ENCODE assay signal across 8 cellular contexts in genomic region chr6:39377530-39377929, GRCh38. TPM values are rescaled to one million over a fixed set of nuclear protein-coding genes. Genes with fewer than 3 reads are reported as not detected.
DNase-seq lines count a peak whose midpoint lies in the region; ATAC-seq and TF ChIP-seq lines count a peak whose summit lies in the region.

No MANE protein-coding gene starts in this region.

- intact Hi-C loops in activated T-helper 1 cell treated with anti-CD3 and anti-CD28 coated beads, Interleukin-12 subunit alpha, Interleukin-12 subunit beta, Interleukin-2, Interleukin-4 antibody, amounts not matched to agents 30 ng/mL and 10 ng/mL and 1 ng/mL, durations not matched to agents 14 hours and 24 hours and 36 hours (cut with micrococcal nuclease) = no loop called here

- peaks cover 4% of the 10 kb centered on the region for H3K27me3 Mint-ChIP-seq in activated T-helper 1 cell treated with anti-CD3 and anti-CD28 coated beads, Interleukin-12 subunit alpha, Interleukin-12 subunit beta, Interleukin-2, Interleukin-4 antibody, amounts not matched to agents 30 ng/mL and 10 ng/mL and 1 ng/mL, durations not matched to agents 14 hours and 24 hours and 36 hours (ENCODE audit: insufficient read depth)

- no peaks in the 10 kb centered on the region for H3K36me3 Mint-ChIP-seq in activated T-helper 1 cell treated with anti-CD3 and anti-CD28 coated beads, Interleukin-12 subunit alpha, Interleukin-12 subunit beta, Interleukin-2, Interleukin-4 antibody, amounts not matched to agents 30 ng/mL and 10 ng/mL and 1 ng/mL, durations not matched to agents 14 hours and 24 hours and 36 hours (ENCODE audit: low read depth)

- H3K4me3 ChIP-seq in epithelial cell of proximal tubule (ENCODE audit: low read depth, low read length) = no peak overlapping the region

- H3K27ac Mint-ChIP-seq in activated T-helper 1 cell treated with anti-CD3 and anti-CD28 coated beads, Interleukin-12 subunit alpha, Interleukin-12 subunit beta, Interleukin-2, Interleukin-4 antibody, amounts not matched to agents 30 ng/mL and 10 ng/mL and 1 ng/mL, durations not matched to agents 14 hours and 24 hours and 36 hours = no peak overlapping the region

- no peak for ATAC-seq in GM21367 (IDR thresholded peaks at IDR 0.05; ENCODE audit: unreplicated experiment)
- no peak for ATAC-seq in GM18511 (IDR thresholded peaks at IDR 0.05; ENCODE audit: unreplicated experiment)

- DNase-seq in EH (ENCODE audit: low read depth) (peak; percentile 84), HPDE6-E6E7 (ENCODE audit: extremely low spot score) (peak; percentile 49), RPMI7951 (ENCODE audit: low read depth) (peak; percentile 83), epithelial cell of proximal tubule (ENCODE audit: low read depth) (peak; percentile 22), mucosa of gallbladder (ENCODE audit: low spot score) (peak; percentile 59)
- no peak for DNase-seq in activated T-helper 1 cell treated with anti-CD3 and anti-CD28 coated beads, Interleukin-12 subunit alpha, Interleukin-12 subunit beta, Interleukin-2, Interleukin-4 antibody, amounts not matched to agents 30 ng/mL and 10 ng/mL and 1 ng/mL, durations not matched to agents 14 hours and 24 hours and 36 hours (ENCODE audit: low spot score)

- H3K4me3 Mint-ChIP-seq in activated T-helper 1 cell treated with anti-CD3 and anti-CD28 coated beads, Interleukin-12 subunit alpha, Interleukin-12 subunit beta, Interleukin-2, Interleukin-4 antibody, amounts not matched to agents 30 ng/mL and 10 ng/mL and 1 ng/mL, durations not matched to agents 14 hours and 24 hours and 36 hours = no peak overlapping the region

- peak; percentile 93 for TF ChIP-seq CTCF in epithelial cell of proximal tubule (conservative IDR thresholded peaks at IDR 0.05; ENCODE audit: low read depth, low read length)

- no peaks in the 10 kb centered on the region for H3K9me3 Mint-ChIP-seq in activated T-helper 1 cell treated with anti-CD3 and anti-CD28 coated beads, Interleukin-12 subunit alpha, Interleukin-12 subunit beta, Interleukin-2, Interleukin-4 antibody, amounts not matched to agents 30 ng/mL and 10 ng/mL and 1 ng/mL, durations not matched to agents 14 hours and 24 hours and 36 hours

- no peaks in the 10 kb centered on the region for H3K4me1 Mint-ChIP-seq in activated T-helper 1 cell treated with anti-CD3 and anti-CD28 coated beads, Interleukin-12 subunit alpha, Interleukin-12 subunit beta, Interleukin-2, Interleukin-4 antibody, amounts not matched to agents 30 ng/mL and 10 ng/mL and 1 ng/mL, durations not matched to agents 14 hours and 24 hours and 36 hours (ENCODE audit: low read depth)

RNA-seq across cellular contexts. Expression of gene KCNK16, which starts 55.0 kb away (rescaled TPM):
- total RNA-seq in RPMI7951 (2014; rRNA removed; shearing (Covaris generic)) = not detected in 2 replicates
- not detected in 2 replicates for total RNA-seq in epithelial cell of proximal tubule
- total RNA-seq in mucosa of gallbladder = not detected
- total RNA-seq in activated T-helper 1 cell treated with anti-CD3 and anti-CD28 coated beads, Interleukin-12 subunit alpha, Interleukin-12 subunit beta, Interleukin-2, Interleukin-4 antibody, amounts not matched to agents 30 ng/mL and 10 ng/mL and 1 ng/mL, durations not matched to agents 14 hours and 24 hours and 36 hours = not detected in 2 replicates
